In genomic region chr9:92716557-92716956, GRCh38 we compare ENCODE assay signal across 8 cellular contexts. TPM values are rescaled to one million over a fixed set of nuclear protein-coding genes. Genes with fewer than 3 reads are reported as not detected.
DNase-seq lines count a peak whose midpoint lies in the region; ATAC-seq, FAIRE-seq and TF ChIP-seq lines count a peak whose summit lies in the region.

No MANE protein-coding gene starts in this region.

- peak overlapping the region in 1 of 4 donors; percentile 11 for H3K4me3 Mint-ChIP-seq in CD4-positive, CD25-positive, alpha-beta regulatory T cell

- TF ChIP-seq POLR2A in H54 (IDR thresholded peaks at IDR 0.05; ENCODE audit: low read depth, low read length), result no peak

- H3K27ac Mint-ChIP-seq in CD4-positive, CD25-positive, alpha-beta regulatory T cell, result peak overlapping the region in 2 of 3 donors; percentile 44 to 62

- no peak overlapping the region for H3K27ac ChIP-seq in CD4-positive, CD25-positive, alpha-beta regulatory T cell (ENCODE audit: insufficient read depth, low read length, poor library complexity, severe bottlenecking)

- H3K27me3 Mint-ChIP-seq in CD4-positive, CD25-positive, alpha-beta regulatory T cell, result no peaks in the 10 kb centered on the region

- DNase-seq in CD4-positive, CD25-positive, alpha-beta regulatory T cell, result peak; percentile 69 to 72 (median 69)
- DNase-seq in H54 (ENCODE audit: insufficient read length, low spot score) (peak; percentile 66), NT2/D1 (ENCODE audit: low read depth, low spot score) (peak; percentile 42), foreskin fibroblast (peak in 1 of 2 donors; percentile 58), posterior cingulate gyrus (peak in 9 of 10 donors; percentile 67 to 93 (median 79)), urothelium cell line (ENCODE audit: low spot score) (peak; percentile 70)
- peak; percentile 89 to 95 for DNase-seq in activated T-cell treated with anti-CD3 and anti-CD28 coated beads, Interleukin-2, amount 50 U/mL, for 48 hours

- no peaks in the 10 kb centered on the region for H3K9me3 ChIP-seq in CD4-positive, CD25-positive, alpha-beta regulatory T cell (ENCODE audit: control insufficient read depth in 2 of 2, low read length in 2 of 2)
- no peaks in the 10 kb centered on the region for H3K9me3 ChIP-seq in NT2/D1 (ENCODE audit: insufficient read depth, low read length)

- H3K27me3 ChIP-seq in CD4-positive, CD25-positive, alpha-beta regulatory T cell (ENCODE audit: control insufficient read depth, insufficient read depth, low read length), result no peaks in the 10 kb centered on the region
- no peaks in the 10 kb centered on the region for H3K27me3 ChIP-seq in NT2/D1 (ENCODE audit: insufficient read depth, insufficient read length)

- peaks cover 8 to 27% (median 24%) of the 10 kb centered on the region in 4 donors for H3K4me1 Mint-ChIP-seq in CD4-positive, CD25-positive, alpha-beta regulatory T cell

- H3K36me3 ChIP-seq in CD4-positive, CD25-positive, alpha-beta regulatory T cell (ENCODE audit: control insufficient read depth, insufficient read depth, low read length), result peaks cover 65% of the 10 kb centered on the region
- H3K36me3 ChIP-seq in NT2/D1 (ENCODE audit: insufficient read depth, insufficient read length, low read length), result peaks cover 99% of the 10 kb centered on the region

- ATAC-seq in CD4-positive, CD25-positive, alpha-beta regulatory T cell (ENCODE audit: low read depth in 2 of 2), result peak; percentile 57 to 66
- no peak for ATAC-seq in HG03457 (IDR thresholded peaks at IDR 0.05; ENCODE audit: unreplicated experiment)

- H3K9ac ChIP-seq in NT2/D1 (ENCODE audit: insufficient read length, low read depth), result peak overlapping the region; percentile 3

- no peaks in the 10 kb centered on the region for H3K9me3 Mint-ChIP-seq in CD4-positive, CD25-positive, alpha-beta regulatory T cell

- FAIRE-seq in H54 (lab: Jason Lieb, UNC) (peak; percentile 20), urothelium cell line (lab: Jason Lieb, UNC) (peak; percentile 44)

- no peak overlapping the region for H3K4me3 ChIP-seq in CD4-positive, CD25-positive, alpha-beta regulatory T cell (ENCODE audit: low read depth, low read length)
- H3K4me3 ChIP-seq in NT2/D1 (ENCODE audit: insufficient read length, low read depth) (no peak overlapping the region), foreskin fibroblast (ENCODE audit: low read depth in 1 of 2, low read length in 2 of 2) (no peak overlapping the region)

- TF ChIP-seq CTCF in foreskin fibroblast (IDR thresholded peaks at IDR 0.05; ENCODE audit: low read depth, low read length), result peak; percentile 92

- peaks cover 40% of the 10 kb centered on the region for H3K36me3 Mint-ChIP-seq in CD4-positive, CD25-positive, alpha-beta regulatory T cell

- intact Hi-C loops in posterior cingulate gyrus (cut with DNase I), result loop anchor here (1.0 kb wide), 1 partner anchor 74 kb away; no protein-coding TSS in a partner anchor

- H3K4me1 ChIP-seq in CD4-positive, CD25-positive, alpha-beta regulatory T cell (ENCODE audit: control insufficient read depth, insufficient read depth, low read length, poor library complexity, severe bottlenecking), result peaks cover 25% of the 10 kb centered on the region
- peaks cover 7% of the 10 kb centered on the region for H3K4me1 ChIP-seq in NT2/D1 (ENCODE audit: insufficient read depth, insufficient read length)

RNA-seq across cellular contexts. Expression of gene IPPK, which starts 46.6 kb away (rescaled TPM):
- total RNA-seq in CD4-positive, CD25-positive, alpha-beta regulatory T cell, result 9.2 TPM
- polyA plus RNA-seq in CD4-positive, CD25-positive, alpha-beta regulatory T cell, result 1 to 10 TPM; 3.8 to 5.9 (median 5.4) TPM

RNA-seq across cellular contexts. Expression of gene BICD2, which starts 48.1 kb away (rescaled TPM):
- 29.3 TPM for total RNA-seq in CD4-positive, CD25-positive, alpha-beta regulatory T cell
- 1 to 10 TPM; 5.6 to 9.8 (median 7.6) TPM for polyA plus RNA-seq in CD4-positive, CD25-positive, alpha-beta regulatory T cell
